Comparison of ENCODE assay signal across 1 cellular context in genomic region chr1:44261963-44262362, GRCh38.
TF ChIP-seq lines count a peak whose summit lies in the region.

No MANE protein-coding gene starts in this region.

TF ChIP-seq in GM23338, 12 proteins besides CTCF, POLR2A, EP300 and RAD21 (continued from another document):
- TF ChIP-seq ETS1 (IDR thresholded peaks at IDR 0.05), result no peak
- TF ChIP-seq EZH2 (IDR thresholded peaks at IDR 0.05; ENCODE audit: low read depth, unreplicated experiment), result no peak
- no peak for TF ChIP-seq REST (IDR thresholded peaks at IDR 0.05; ENCODE audit: unreplicated experiment)
- TF ChIP-seq STAT1 (IDR thresholded peaks at IDR 0.05; ENCODE audit: unreplicated experiment), result no peak
- TF ChIP-seq CREB1 (CRISPR knock-in tag; IDR thresholded peaks at IDR 0.05; ENCODE audit: low read depth), result no peak
- no peak for TF ChIP-seq ZNF114 (CRISPR knock-in tag; IDR thresholded peaks at IDR 0.05)
- no peak for TF ChIP-seq ZNF462 (CRISPR knock-in tag; IDR thresholded peaks at IDR 0.05)
- no peak for TF ChIP-seq ZNF331 (CRISPR knock-in tag; IDR thresholded peaks at IDR 0.05; ENCODE audit: low read depth)
- no peak for TF ChIP-seq POLR2AphosphoS5 (IDR thresholded peaks at IDR 0.05; ENCODE audit: low read depth)
